Comparison of ENCODE assay signal across 19 cellular contexts in genomic region chr1:219027161-219027673, GRCh38.
A peak's percentile ranks its signal among the peaks of the same experiment; 100 is the strongest.
DNase-seq lines count a peak whose midpoint lies in the region; ATAC-seq, FAIRE-seq and TF ChIP-seq lines count a peak whose summit lies in the region.
"Had no signal": no experiment of that assay in that cellular context is flagged by ENCODE, and none has a peak within 500 bp of the region (broad histone marks: within the 10 kb centered on the region; RNA-seq: fewer than 3 reads in every experiment).

No MANE protein-coding gene starts in this region.

- CTCF ChIA-PET in OCI-LY7 (lab: Charles Lee; ENCODE audit: unreplicated experiment), result no interaction called here

- no peak overlapping the region for H2AFZ ChIP-seq in OCI-LY7 (ENCODE audit: low read length)
- H2AFZ ChIP-seq: GM23248 had no signal

- H3K9me2 ChIP-seq in OCI-LY7 (ENCODE audit: insufficient read depth, low read length), result no peaks in the 10 kb centered on the region
- H3K9me2 ChIP-seq: SK-N-SH had no signal

- no peaks in the 10 kb centered on the region for H3K36me3 ChIP-seq in adipocyte (ENCODE audit: control insufficient read depth, insufficient read depth, low read length, severe bottlenecking)
- no peaks in the 10 kb centered on the region for H3K36me3 ChIP-seq in OCI-LY7 (ENCODE audit: insufficient read depth, low read length)

- H3K27me3 ChIP-seq in adipocyte (replicated peaks; ENCODE audit: control insufficient read depth, insufficient read depth, low read length), result no peaks in the 10 kb centered on the region

- intact Hi-C loops in OCI-LY7 (cut with micrococcal nuclease; ENCODE audit: unreplicated experiment), result no loop called here

- H3K4me2 ChIP-seq in OCI-LY7 (ENCODE audit: low read length), result no peak overlapping the region
- H3K4me2 ChIP-seq: A549, SK-N-SH had no signal

- FAIRE-seq in D721Med (lab: Jason Lieb, UNC), result peak; percentile 98
- FAIRE-seq: A549, GM12878 had no signal

- DNase-seq in D721Med (ENCODE audit: insufficient read length, low spot score), result no peak
- peak; percentile 9 for DNase-seq in NCI-H2171 (lab: John Stamatoyannopoulos, UW)
- peak; percentile 7 for DNase-seq in adipocyte (ENCODE audit: low read depth)
- DNase-seq in fibroblast of villous mesenchyme (ENCODE audit: low read depth), result peak; percentile 34
- DNase-seq in OCI-LY7 (ENCODE audit: low spot score), result no peak
- no peak for DNase-seq in hypothalamus (lab: John Stamatoyannopoulos, UW)
- DNase-seq: C1 segment of cervical spinal cord, GF-D8, GM23248, HCEC 1CT, KBM-7, NCI-H1930, NCI-H748 treated with DMSO at 0.1 percent for 48 hours, SHP77 treated with DMSO at 0.1 percent for 48 hours, SK-N-SH, T-helper 1 cell had no signal

- H3K79me2 ChIP-seq in OCI-LY7 (ENCODE audit: insufficient read depth, low read depth, low read length), result no peaks in the 10 kb centered on the region

- H3K4me3 ChIP-seq in adipocyte (ENCODE audit: low read length), result no peak overlapping the region
- no peak overlapping the region for H3K4me3 ChIP-seq in fibroblast of villous mesenchyme (ENCODE audit: low read depth, low read length)
- H3K4me3 ChIP-seq in OCI-LY7 (ENCODE audit: low read depth, low read length, poor library complexity, severe bottlenecking), result no peak overlapping the region
- H3K4me3 ChIP-seq: A549, GM12878, GM23248 had no signal

- H3K27ac ChIP-seq in OCI-LY7 (ENCODE audit: low read depth, low read length, poor library complexity, severe bottlenecking), result no peak overlapping the region
- H3K27ac ChIP-seq: A549, GM23248 had no signal

- no peak overlapping the region for H3K9ac ChIP-seq in adipocyte (ENCODE audit: low read length)
- H3K9ac ChIP-seq: GM23248, SK-N-SH had no signal

- no peaks in the 10 kb centered on the region for H4K20me1 ChIP-seq in OCI-LY7 (ENCODE audit: insufficient read depth, low read length)

- TF ChIP-seq CTCF in D721Med (IDR thresholded peaks at IDR 0.05; ENCODE audit: insufficient read depth, missing control alignments) (no peak), fibroblast of villous mesenchyme (IDR thresholded peaks at IDR 0.05; ENCODE audit: insufficient read depth, low read depth, low read length) (no peak), OCI-LY7 (conservative IDR thresholded peaks at IDR 0.05; ENCODE audit: low read length) (no peak)

- no TSS peak for BruUV-seq in OCI-LY7 (replicated peaks; lab: Mats Ljungman, UMichigan)

- H3K9me3 ChIP-seq in adipocyte (ENCODE audit: control insufficient read depth, low read length), result no peaks in the 10 kb centered on the region
- no peaks in the 10 kb centered on the region for H3K9me3 ChIP-seq in OCI-LY7 (ENCODE audit: low read length)
- H3K9me3 ChIP-seq: A549 had no signal

- POLR2A ChIA-PET in OCI-LY7 (lab: Charles Lee), result no interaction called here

- H3K4me1 ChIP-seq in adipocyte (ENCODE audit: control insufficient read depth, insufficient read depth, low read length) (no peaks in the 10 kb centered on the region), OCI-LY7 (ENCODE audit: insufficient read depth, low read length, poor library complexity, severe bottlenecking) (no peaks in the 10 kb centered on the region)
- H3K4me1 ChIP-seq: A549 had no signal

- ATAC-seq in HG02981 (IDR thresholded peaks at IDR 0.05; ENCODE audit: unreplicated experiment), result no peak
- ATAC-seq: A549, GM12878 had no signal

Comparison
In these comparisons a context has a peak if more than half of its experiments do, and no peak if none do; other contexts are left out.
1. DNase-seq: peak in NCI-H2171 (single experiment), adipocyte (single experiment) and fibroblast of villous mesenchyme (single experiment); none in D721Med (single experiment), OCI-LY7 (single experiment) and hypothalamus (0 of 51).